ENCODE assay signal across 8 cellular contexts in genomic region chr15:70152070-70152480, GRCh38. TPM values are rescaled to one million over a fixed set of nuclear protein-coding genes. Genes with fewer than 3 reads are reported as not detected.
A peak's percentile ranks its signal among the peaks of the same experiment; 100 is the strongest.
DNase-seq lines count a peak whose midpoint lies in the region; ATAC-seq lines count a peak whose summit lies in the region.

No MANE protein-coding gene starts in this region.

- H3K27me3 ChIP-seq in mesenchymal stem cell (ENCODE audit: control insufficient read depth in 1 of 2, insufficient read depth in 1 of 2, low read length in 2 of 2) = peaks cover 6 to 34% of the 10 kb centered on the region in 2 experiments

- peaks cover 23% of the 10 kb centered on the region for H3K4me1 ChIP-seq in mesenchymal stem cell (ENCODE audit: control insufficient read depth, insufficient read depth, low read depth, low read length)

- ATAC-seq in HG03521 (IDR thresholded peaks at IDR 0.05; ENCODE audit: unreplicated experiment) (no peak), HG03565 (IDR thresholded peaks at IDR 0.05; ENCODE audit: unreplicated experiment) (no peak), GM19035 (IDR thresholded peaks at IDR 0.05; ENCODE audit: unreplicated experiment) (no peak)

- H2BK5ac ChIP-seq in mesenchymal stem cell (ENCODE audit: low read depth, low read length, poor library complexity, severe bottlenecking) = no peak overlapping the region

- H3K18ac ChIP-seq in mesenchymal stem cell (ENCODE audit: low read depth in 1 of 2, low read length in 2 of 2) = peak overlapping the region; percentile 4 to 88

- 11% methylated on average over 3 of the region's 3 CpGs for WGBS in mesenchymal stem cell

- no peak overlapping the region for H2BK120ac ChIP-seq in mesenchymal stem cell (ENCODE audit: low read depth, low read length)

- H3K36me3 ChIP-seq in mesenchymal stem cell (ENCODE audit: control insufficient read depth in 1 of 2, insufficient read depth in 2 of 2, low read depth in 1 of 2, low read length in 2 of 2) = no peaks in the 10 kb centered on the region

- H3K79me1 ChIP-seq in mesenchymal stem cell (replicated peaks; ENCODE audit: low read length, poor library complexity, severe bottlenecking) = no peaks in the 10 kb centered on the region

- peak overlapping the region in 1 of 2 experiments; percentile 10 for H3K4ac ChIP-seq in mesenchymal stem cell (ENCODE audit: low read depth in 1 of 2, low read length in 2 of 2)

- no peak overlapping the region for H2AFZ ChIP-seq in mesenchymal stem cell (ENCODE audit: low read depth, low read length)

- no peak overlapping the region for H2AK5ac ChIP-seq in mesenchymal stem cell (ENCODE audit: low read length, severe bottlenecking)

- H3K14ac ChIP-seq in mesenchymal stem cell (ENCODE audit: low read length in 2 of 2) = peak overlapping the region in 1 of 2 experiments; percentile 8

- in situ Hi-C loops in Caki2 (cut with HindIII; ENCODE audit: low pct_unique_long_range_greater_than_20kb, low sequenced_read_pairs) = no loop called here

- no peaks in the 10 kb centered on the region for H3K9me3 ChIP-seq in mesenchymal stem cell (ENCODE audit: control insufficient read depth, low read length)

- no peak overlapping the region for H3K9ac ChIP-seq in mesenchymal stem cell (ENCODE audit: low read length)

- no peak overlapping the region for H3K23ac ChIP-seq in mesenchymal stem cell (ENCODE audit: low read length in 2 of 2)

- DNase-seq in Caki2 (ENCODE audit: low read depth) (peak; percentile 14), M059J (ENCODE audit: low read depth) (peak; percentile 15), UCSD-AML1 (lab: John Stamatoyannopoulos, UW; ENCODE audit: unreplicated experiment) (peak; percentile 81), mesenchymal stem cell (peak; percentile 47), NCI-H1048 (lab: John Stamatoyannopoulos, UW) (no peak)

- H2BK12ac ChIP-seq in mesenchymal stem cell (ENCODE audit: low read length in 2 of 2) = peak overlapping the region; percentile 3 to 93

- no peak overlapping the region for H2BK15ac ChIP-seq in mesenchymal stem cell (ENCODE audit: low read depth, poor library complexity, severe bottlenecking)

- no peak overlapping the region for H3K4me2 ChIP-seq in mesenchymal stem cell (ENCODE audit: low read length, poor library complexity, severe bottlenecking)

- peak overlapping the region; percentile 5 for H4K91ac ChIP-seq in mesenchymal stem cell (ENCODE audit: low read length)

- H3K27ac ChIP-seq in mesenchymal stem cell (ENCODE audit: low read length, poor library complexity, severe bottlenecking) = peak overlapping the region; percentile 28

- H3K4me3 ChIP-seq in mesenchymal stem cell (ENCODE audit: insufficient read depth in 1 of 2, low read depth in 1 of 2, low read length in 2 of 2) = no peak overlapping the region

- no peak overlapping the region for H4K8ac ChIP-seq in mesenchymal stem cell (ENCODE audit: low read length)

RNA-seq across cellular contexts. Expression of gene TLE3, which starts 54.4 kb away (rescaled TPM):
- 24.5 and 41.6 TPM in 2 replicates for total RNA-seq in Caki2 (2014; rRNA removed; shearing (Covaris generic); ENCODE audit: low replicate concordance)
- 6.4 and 15.6 TPM in 2 replicates for total RNA-seq in M059J (2014; rRNA removed; shearing (Covaris generic))
- polyA plus RNA-seq in mesenchymal stem cell (2013, experiment 1 of 2) = 42.9 TPM
- polyA plus RNA-seq in mesenchymal stem cell (2013, experiment 2 of 2) = 39.2 TPM
